Comparison of ENCODE assay signal across 14 cellular contexts in the genomic region with DNA sequence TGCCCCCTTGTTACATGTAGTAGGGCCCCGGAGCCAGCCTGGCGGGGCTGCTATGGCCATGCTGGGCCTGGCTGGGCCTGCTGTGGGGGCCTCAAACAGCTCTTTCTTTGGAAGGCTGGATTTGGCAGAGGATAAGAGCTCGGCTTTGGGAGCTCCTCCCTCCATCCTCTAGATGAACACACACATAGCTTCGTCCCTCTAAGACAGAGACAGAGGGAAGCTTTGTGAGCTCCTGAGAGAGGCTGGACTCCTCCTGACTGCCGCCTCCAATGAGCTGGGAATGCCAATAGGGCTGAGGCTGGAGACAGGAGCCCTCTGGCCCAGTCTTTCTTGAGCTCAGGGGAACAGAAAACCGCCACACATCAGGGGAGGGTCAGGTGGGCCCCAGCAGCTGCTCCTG. TPM values are rescaled to one million over a fixed set of nuclear protein-coding genes. Genes with fewer than 3 reads are reported as not detected.
DNase-seq lines count a peak whose midpoint lies in the region; ATAC-seq and TF ChIP-seq lines count a peak whose summit lies in the region.
"Had no signal": no experiment of that assay in that cellular context is flagged by ENCODE, and none has a peak within 500 bp of the region (broad histone marks: within the 10 kb centered on the region; RNA-seq: fewer than 3 reads in every experiment).

No MANE protein-coding gene starts in this region.

- H3K27ac ChIP-seq in muscle layer of colon (ENCODE audit: low read depth, low read length) (peak overlapping the region; percentile 90), transverse colon (peak overlapping the region; percentile 68 to 87 (median 77))
- H3K27ac ChIP-seq: 22Rv1, SJSA1 had no signal

- no peak for TF ChIP-seq EP300 in transverse colon (IDR thresholded peaks at IDR 0.05; ENCODE audit: low read depth)

- intact Hi-C loops in transverse colon (cut with DNase I; ENCODE audit: low total_unique reads) = no loop called here

- H3K27me3 ChIP-seq in muscle layer of colon (ENCODE audit: control insufficient read depth in 1 of 2, insufficient read depth in 2 of 2, low read length in 2 of 2) = no peaks in the 10 kb centered on the region
- H3K27me3 ChIP-seq in transverse colon = no peaks in the 10 kb centered on the region
- H3K27me3 ChIP-seq: SJSA1 had no signal

- no peak overlapping the region for H3K4me3 ChIP-seq in muscle layer of colon (ENCODE audit: low read depth in 1 of 2, low read length in 2 of 2)
- H3K4me3 ChIP-seq in transverse colon = no peak overlapping the region
- H3K4me3 ChIP-seq: coronary artery, SJSA1 had no signal

- peak overlapping the region; percentile 51 for H3K9ac ChIP-seq in muscle layer of colon (ENCODE audit: low read length)

- WGBS in transverse colon (ENCODE audit: low coverage in 1 of 2), 2 donors = 61% methylated on average over 6 of the region's 6 CpGs; no CpG with 5 or more reads in 1 of the 2 donors

- no peak for ATAC-seq in HG03442 (IDR thresholded peaks at IDR 0.05; ENCODE audit: unreplicated experiment)

- in situ Hi-C loops in transverse colon (cut with MboI; ENCODE audit: low pct_ligation_motif_present in 1 of 4, low pct_unique_long_range_greater_than_20kb in 1 of 4, low sequenced_read_pairs in 3 of 4) = no loop called here

- H3K4me1 ChIP-seq in muscle layer of colon (ENCODE audit: insufficient read depth, low read length) = peaks cover 41% of the 10 kb centered on the region
- H3K4me1 ChIP-seq in transverse colon = peaks cover 0 to 21% (median 4%) of the 10 kb centered on the region in 4 donors

- H3K9me3 ChIP-seq in muscle layer of colon (ENCODE audit: low read length) = no peaks in the 10 kb centered on the region
- H3K9me3 ChIP-seq in transverse colon = no peaks in the 10 kb centered on the region
- H3K9me3 ChIP-seq: SJSA1 had no signal

- TF ChIP-seq POLR2A in transverse colon (IDR thresholded peaks at IDR 0.05) = no peak

- DNase-seq in NCI-H2227 (lab: John Stamatoyannopoulos, UW; ENCODE audit: unreplicated experiment) (peak; percentile 15), NCI-H2227 treated with DMSO at 0.1 percent for 48 hours (lab: John Stamatoyannopoulos, UW) (no peak), foreskin melanocyte (peak; percentile 88), transverse colon (no peak), D341Med (ENCODE audit: low spot score) (no peak), A172 (ENCODE audit: low spot score) (no peak)
- DNase-seq: MV-4-11; NCI-H524 treated with DMSO at 0.1 percent for 48 hours; stimulated activated CD8-positive, alpha-beta memory T cell treated with anti-CD3 and anti-CD28 coated beads, Interleukin-4, amount 100 ng/mL, for 48 hours had no signal

- TF ChIP-seq CTCF in transverse colon (IDR thresholded peaks at IDR 0.05) = no peak

- H3K36me3 ChIP-seq in muscle layer of colon (ENCODE audit: insufficient read depth, low read length) (no peaks in the 10 kb centered on the region), transverse colon (no peaks in the 10 kb centered on the region)
- H3K36me3 ChIP-seq: SJSA1 had no signal

RNA-seq across cellular contexts. Expression of a gene that starts 37.3 kb away (rescaled TPM):
- total RNA-seq in transverse colon = 10 to 100 TPM; 54.9 to 75.6 (median 69.6) TPM
- total RNA-seq in A172 (2014; rRNA removed; shearing (Covaris generic)) = 42.1 and 53.8 TPM in 2 replicates

Comparison
In these comparisons a context has a peak if more than half of its experiments do, and no peak if none do; other contexts are left out.
1. DNase-seq: peak in NCI-H2227 (single experiment) and foreskin melanocyte (single experiment); none in NCI-H2227 treated with DMSO at 0.1 percent for 48 hours (single experiment), transverse colon (single experiment), D341Med (single experiment) and A172 (single experiment).